Comparison of ENCODE assay signal across 15 cellular contexts in the genomic region with DNA sequence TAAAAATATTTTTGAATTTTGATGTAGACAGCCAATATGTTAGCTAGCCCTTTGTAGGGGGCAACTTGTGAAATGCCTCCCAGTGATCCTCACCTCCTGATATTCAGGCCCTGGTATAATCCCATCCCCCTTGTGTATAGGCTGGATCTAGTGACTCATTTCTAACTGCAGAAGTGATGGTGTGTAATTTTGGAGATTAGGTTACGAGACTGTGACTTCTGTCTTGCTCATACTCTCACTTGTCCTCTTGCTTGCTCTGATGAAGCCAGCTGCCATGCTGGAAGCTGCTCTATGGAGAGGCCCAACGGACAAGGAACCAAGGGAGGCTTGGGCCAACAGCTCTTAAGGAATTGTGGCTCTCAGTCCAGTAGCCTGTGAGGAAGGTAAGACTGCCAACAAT.
DNase-seq lines count a peak whose midpoint lies in the region; ATAC-seq and TF ChIP-seq lines count a peak whose summit lies in the region.
"Had no signal": no experiment of that assay in that cellular context is flagged by ENCODE, and none has a peak within 500 bp of the region (broad histone marks: within the 10 kb centered on the region; RNA-seq: fewer than 3 reads in every experiment).

No MANE protein-coding gene starts in this region.

- peaks cover 8% of the 10 kb centered on the region for H3K36me3 Mint-ChIP-seq in activated CD8-positive, alpha-beta T cell treated with anti-CD3 and anti-CD28 coated beads for 36 hours (ENCODE audit: low read depth)
- peaks cover 21% of the 10 kb centered on the region for H3K36me3 Mint-ChIP-seq in activated CD8-positive, alpha-beta T cell treated with anti-CD3 and anti-CD28 coated beads, Interleukin-2, amount 10 ng/mL, durations not matched to agents 7 days and 5 days (ENCODE audit: low read depth)
- peaks cover 6% of the 10 kb centered on the region for H3K36me3 Mint-ChIP-seq in endothelial cell (ENCODE audit: low read depth, unreplicated experiment)
- H3K36me3 Mint-ChIP-seq in stimulated activated effector memory CD8-positive, alpha-beta T cell treated with anti-CD3 and anti-CD28 coated beads, Interleukin-12 subunit alpha, Interleukin-12 subunit beta, amount 100 ng/mL, for 72 hours = peaks cover 22% of the 10 kb centered on the region

- no peak for DNase-seq in activated CD8-positive, alpha-beta T cell treated with anti-CD3 and anti-CD28 coated beads for 36 hours
- no peak for DNase-seq in activated CD8-positive, alpha-beta T cell treated with anti-CD3 and anti-CD28 coated beads, Interleukin-2, amount 10 ng/mL, durations not matched to agents 7 days and 5 days
- DNase-seq in Panc1 (ENCODE audit: low read depth, low spot score) = no peak
- DNase-seq in endothelial cell (ENCODE audit: low spot score) = no peak
- no peak for DNase-seq in stimulated activated effector memory CD8-positive, alpha-beta T cell treated with anti-CD3 and anti-CD28 coated beads, Interleukin-12 subunit alpha, Interleukin-12 subunit beta, amount 100 ng/mL, for 72 hours (ENCODE audit: low spot score in 2 of 2)
- no peak for DNase-seq in 8988T
- DNase-seq: lower lobe of right lung, NCI-H1930, NCI-H748 treated with DMSO at 0.1 percent for 48 hours, nucleus accumbens, SHP77 had no signal

- intact Hi-C loops in activated CD8-positive, alpha-beta T cell treated with anti-CD3 and anti-CD28 coated beads for 36 hours (cut with micrococcal nuclease) = no loop called here
- intact Hi-C loops in Panc1 (cut with micrococcal nuclease; ENCODE audit: unreplicated experiment) = no loop called here

- no peak for TF ChIP-seq CTCF in activated CD8-positive, alpha-beta T cell treated with anti-CD3 and anti-CD28 coated beads for 36 hours (IDR thresholded peaks at IDR 0.05)
- TF ChIP-seq CTCF in Panc1 (IDR thresholded peaks at IDR 0.05) (no peak), endothelial cell (IDR thresholded peaks at IDR 0.05; ENCODE audit: unreplicated experiment) (no peak)

- no peak overlapping the region for H3K27ac ChIP-seq in Panc1 (ENCODE audit: low read length)
- H3K27ac ChIP-seq: KMS-11, lower lobe of right lung had no signal

- H3K4me1 ChIP-seq in Panc1 (ENCODE audit: control insufficient read depth, insufficient read depth, low read length) = no peaks in the 10 kb centered on the region
- H3K4me1 ChIP-seq: lower lobe of right lung had no signal

- in situ Hi-C loops in Panc1 (cut with HindIII; ENCODE audit: low pct_unique_long_range_greater_than_20kb, low sequenced_read_pairs) = no loop called here

- CTCF ChIA-PET in activated CD8-positive, alpha-beta T cell treated with anti-CD3 and anti-CD28 coated beads for 36 hours (lab: Charles Lee) = no interaction called here
- CTCF ChIA-PET in activated CD8-positive, alpha-beta T cell treated with anti-CD3 and anti-CD28 coated beads, Interleukin-2, amount 10 ng/mL, durations not matched to agents 7 days and 5 days (lab: Charles Lee) = no interaction called here
- CTCF ChIA-PET in Panc1 (lab: Charles Lee) = no interaction called here

- peak; percentile 39 for ATAC-seq in activated CD8-positive, alpha-beta T cell treated with anti-CD3 and anti-CD28 coated beads for 36 hours
- no peak for ATAC-seq in activated CD8-positive, alpha-beta T cell treated with anti-CD3 and anti-CD28 coated beads, Interleukin-2, amount 10 ng/mL, durations not matched to agents 7 days and 5 days
- ATAC-seq in Panc1 (no peak), HG03280 (IDR thresholded peaks at IDR 0.05; ENCODE audit: unreplicated experiment) (no peak), GM19324 (IDR thresholded peaks at IDR 0.05; ENCODE audit: low FRiP score, unreplicated experiment) (no peak)
- ATAC-seq in stimulated activated effector memory CD8-positive, alpha-beta T cell treated with anti-CD3 and anti-CD28 coated beads, Interleukin-12 subunit alpha, Interleukin-12 subunit beta, amount 100 ng/mL, for 72 hours = peak; percentile 74
- ATAC-seq: lower lobe of right lung had no signal

- H3K4me3 Mint-ChIP-seq in activated CD8-positive, alpha-beta T cell treated with anti-CD3 and anti-CD28 coated beads for 36 hours = no peak overlapping the region
- no peak overlapping the region for H3K4me3 Mint-ChIP-seq in activated CD8-positive, alpha-beta T cell treated with anti-CD3 and anti-CD28 coated beads, Interleukin-2, amount 10 ng/mL, durations not matched to agents 7 days and 5 days
- peak overlapping the region; percentile 7 for H3K4me3 Mint-ChIP-seq in endothelial cell (ENCODE audit: unreplicated experiment)
- no peak overlapping the region for H3K4me3 Mint-ChIP-seq in stimulated activated effector memory CD8-positive, alpha-beta T cell treated with anti-CD3 and anti-CD28 coated beads, Interleukin-12 subunit alpha, Interleukin-12 subunit beta, amount 100 ng/mL, for 72 hours
- H3K4me3 Mint-ChIP-seq: dendritic cell treated with granulocyte-macrophage colony-stimulating factor and Interleukin-4, amounts not matched to agents 40 ng/mL and 50 ng/mL, for 4 days had no signal

- no peaks in the 10 kb centered on the region for H3K27me3 Mint-ChIP-seq in activated CD8-positive, alpha-beta T cell treated with anti-CD3 and anti-CD28 coated beads for 36 hours
- H3K27me3 Mint-ChIP-seq in activated CD8-positive, alpha-beta T cell treated with anti-CD3 and anti-CD28 coated beads, Interleukin-2, amount 10 ng/mL, durations not matched to agents 7 days and 5 days (ENCODE audit: low read depth) = no peaks in the 10 kb centered on the region
- no peaks in the 10 kb centered on the region for H3K27me3 Mint-ChIP-seq in endothelial cell (ENCODE audit: unreplicated experiment)
- H3K27me3 Mint-ChIP-seq: dendritic cell treated with granulocyte-macrophage colony-stimulating factor and Interleukin-4, amounts not matched to agents 40 ng/mL and 50 ng/mL, for 4 days had no signal

- H3K27me3 ChIP-seq in Panc1 (ENCODE audit: control insufficient read depth, insufficient read depth, low read length) = no peaks in the 10 kb centered on the region

- no peaks in the 10 kb centered on the region for H3K9me3 ChIP-seq in Panc1 (ENCODE audit: control insufficient read depth, insufficient read depth, low read depth, low read length)
- H3K9me3 ChIP-seq: lower lobe of right lung had no signal

- no peaks in the 10 kb centered on the region for H3K9me3 Mint-ChIP-seq in activated CD8-positive, alpha-beta T cell treated with anti-CD3 and anti-CD28 coated beads for 36 hours
- H3K9me3 Mint-ChIP-seq in activated CD8-positive, alpha-beta T cell treated with anti-CD3 and anti-CD28 coated beads, Interleukin-2, amount 10 ng/mL, durations not matched to agents 7 days and 5 days (ENCODE audit: insufficient read depth) = no peaks in the 10 kb centered on the region
- no peaks in the 10 kb centered on the region for H3K9me3 Mint-ChIP-seq in endothelial cell (ENCODE audit: unreplicated experiment)
- no peaks in the 10 kb centered on the region for H3K9me3 Mint-ChIP-seq in stimulated activated effector memory CD8-positive, alpha-beta T cell treated with anti-CD3 and anti-CD28 coated beads, Interleukin-12 subunit alpha, Interleukin-12 subunit beta, amount 100 ng/mL, for 72 hours
- H3K9me3 Mint-ChIP-seq: dendritic cell treated with granulocyte-macrophage colony-stimulating factor and Interleukin-4, amounts not matched to agents 40 ng/mL and 50 ng/mL, for 4 days had no signal

- H3K4me1 Mint-ChIP-seq in activated CD8-positive, alpha-beta T cell treated with anti-CD3 and anti-CD28 coated beads for 36 hours (ENCODE audit: low read depth) = peaks cover 17% of the 10 kb centered on the region
- peaks cover 20% of the 10 kb centered on the region for H3K4me1 Mint-ChIP-seq in activated CD8-positive, alpha-beta T cell treated with anti-CD3 and anti-CD28 coated beads, Interleukin-2, amount 10 ng/mL, durations not matched to agents 7 days and 5 days (ENCODE audit: low read depth)
- H3K4me1 Mint-ChIP-seq in endothelial cell (ENCODE audit: unreplicated experiment) = peaks cover 8% of the 10 kb centered on the region
- H3K4me1 Mint-ChIP-seq in stimulated activated effector memory CD8-positive, alpha-beta T cell treated with anti-CD3 and anti-CD28 coated beads, Interleukin-12 subunit alpha, Interleukin-12 subunit beta, amount 100 ng/mL, for 72 hours = peaks cover 18% of the 10 kb centered on the region

- no peak overlapping the region for H3K4me3 ChIP-seq in Panc1 (ENCODE audit: low read depth in 2 of 2, low read length in 2 of 2)
- H3K4me3 ChIP-seq: lower lobe of right lung had no signal

- peak overlapping the region; percentile 16 for H3K27ac Mint-ChIP-seq in activated CD8-positive, alpha-beta T cell treated with anti-CD3 and anti-CD28 coated beads for 36 hours
- no peak overlapping the region for H3K27ac Mint-ChIP-seq in activated CD8-positive, alpha-beta T cell treated with anti-CD3 and anti-CD28 coated beads, Interleukin-2, amount 10 ng/mL, durations not matched to agents 7 days and 5 days
- H3K27ac Mint-ChIP-seq in endothelial cell (ENCODE audit: unreplicated experiment) = no peak overlapping the region
- no peak overlapping the region for H3K27ac Mint-ChIP-seq in stimulated activated effector memory CD8-positive, alpha-beta T cell treated with anti-CD3 and anti-CD28 coated beads, Interleukin-12 subunit alpha, Interleukin-12 subunit beta, amount 100 ng/mL, for 72 hours
- H3K27ac Mint-ChIP-seq: dendritic cell treated with granulocyte-macrophage colony-stimulating factor and Interleukin-4, amounts not matched to agents 40 ng/mL and 50 ng/mL, for 4 days had no signal

- no peaks in the 10 kb centered on the region for H3K36me3 ChIP-seq in Panc1 (ENCODE audit: control insufficient read depth, insufficient read depth, low read length)
- H3K36me3 ChIP-seq: lower lobe of right lung had no signal

- BruUV-seq in Panc1 (replicated peaks; lab: Mats Ljungman, UMichigan) = TSS peak; percentile 32

- POLR2A ChIA-PET in activated CD8-positive, alpha-beta T cell treated with anti-CD3 and anti-CD28 coated beads for 36 hours (lab: Charles Lee) = interaction anchor here (0.7 kb wide), 1 partner anchor 200 kb away, joined by 3 read pairs; no protein-coding TSS in a partner anchor
- POLR2A ChIA-PET in activated CD8-positive, alpha-beta T cell treated with anti-CD3 and anti-CD28 coated beads, Interleukin-2, amount 10 ng/mL, durations not matched to agents 7 days and 5 days (lab: Charles Lee) = no interaction called here
- POLR2A ChIA-PET in Panc1 (lab: Charles Lee) = no interaction called here

Comparison
In these comparisons a context has a peak if more than half of its experiments do, and no peak if none do; other contexts are left out.
1. ATAC-seq: peak in activated CD8-positive, alpha-beta T cell treated with anti-CD3 and anti-CD28 coated beads for 36 hours (single experiment) and stimulated activated effector memory CD8-positive, alpha-beta T cell treated with anti-CD3 and anti-CD28 coated beads, Interleukin-12 subunit alpha, Interleukin-12 subunit beta, amount 100 ng/mL, for 72 hours (single experiment); none in activated CD8-positive, alpha-beta T cell treated with anti-CD3 and anti-CD28 coated beads, Interleukin-2, amount 10 ng/mL, durations not matched to agents 7 days and 5 days (single experiment), Panc1 (single experiment), HG03280 (single experiment) and GM19324 (single experiment).